In genomic region chr15:37135225-37135624, GRCh38 we compare ENCODE assay signal across 8 cellular contexts. TPM values are rescaled to one million over a fixed set of nuclear protein-coding genes. Genes with fewer than 3 reads are reported as not detected.
DNase-seq lines count a peak whose midpoint lies in the region; ATAC-seq and TF ChIP-seq lines count a peak whose summit lies in the region.

No MANE protein-coding gene starts in this region.

- no peak overlapping the region for H4K8ac ChIP-seq in mesendoderm (ENCODE audit: low read depth, low read length)

- H3K4me1 ChIP-seq in RWPE2 (ENCODE audit: insufficient read depth, poor library complexity, severe bottlenecking) (no peaks in the 10 kb centered on the region), mesendoderm (ENCODE audit: control insufficient read depth, low read depth, low read length) (no peaks in the 10 kb centered on the region)

- no peak overlapping the region for H3K4ac ChIP-seq in mesendoderm (ENCODE audit: low read depth, low read length)

- no peak overlapping the region for H3K4me2 ChIP-seq in mesendoderm (ENCODE audit: low read length)

- H3K4me3 ChIP-seq in RWPE2 (ENCODE audit: severe bottlenecking) (no peak overlapping the region), mesendoderm (ENCODE audit: low read length) (no peak overlapping the region)

- DNase-seq in NCI-H1092 treated with DMSO at 0.1 percent for 48 hours (lab: John Stamatoyannopoulos, UW) (peak; percentile 29), NCI-H1092 (lab: John Stamatoyannopoulos, UW) (no peak), RWPE2 (ENCODE audit: low spot score) (no peak), mesendoderm (peak; percentile 59), amniotic stem cell (lab: John Stamatoyannopoulos, UW) (no peak), COLO668 (lab: John Stamatoyannopoulos, UW; ENCODE audit: unreplicated experiment) (no peak)

- H2BK120ac ChIP-seq in mesendoderm (ENCODE audit: low read depth, low read length): no peak overlapping the region

- no peak overlapping the region for H4K5ac ChIP-seq in mesendoderm (ENCODE audit: low read length)

- no peak overlapping the region for H3K9ac ChIP-seq in mesendoderm (ENCODE audit: low read length)

- H2BK15ac ChIP-seq in mesendoderm (replicated peaks; ENCODE audit: low read depth): no peak overlapping the region

- TF ChIP-seq CTCF in RWPE2 (IDR thresholded peaks at IDR 0.05; ENCODE audit: poor library complexity, severe bottlenecking): peak; percentile 27

- no peak overlapping the region for H2AK5ac ChIP-seq in mesendoderm (ENCODE audit: low read length)

- H3K27me3 ChIP-seq in RWPE2 (ENCODE audit: insufficient read depth, poor library complexity, severe bottlenecking) (peaks cover 23% of the 10 kb centered on the region), mesendoderm (ENCODE audit: insufficient read depth, low read length, poor library complexity) (no peaks in the 10 kb centered on the region)

- H3K79me2 ChIP-seq in mesendoderm (ENCODE audit: control insufficient read depth, insufficient read depth, low read length): no peaks in the 10 kb centered on the region

- H3K79me1 ChIP-seq in mesendoderm (ENCODE audit: low read length): no peaks in the 10 kb centered on the region

- H3K27ac ChIP-seq in RWPE2 (ENCODE audit: poor library complexity, severe bottlenecking): no peak overlapping the region
- H3K27ac ChIP-seq in mesendoderm (ENCODE audit: low read depth, low read length): no peak overlapping the region

- no peak overlapping the region for H3K18ac ChIP-seq in mesendoderm (ENCODE audit: low read length)

- H3K56ac ChIP-seq in mesendoderm (ENCODE audit: low read length): no peak overlapping the region

- H3K36me3 ChIP-seq in RWPE2 (ENCODE audit: low read depth) (no peaks in the 10 kb centered on the region), mesendoderm (ENCODE audit: control insufficient read depth, insufficient read depth, low read length) (no peaks in the 10 kb centered on the region)

- ATAC-seq in HG03060 (IDR thresholded peaks at IDR 0.05; ENCODE audit: low read depth, unreplicated experiment) (peak; percentile 58), RWPE2 (ENCODE audit: low read depth) (peak; percentile 71), HG03378 (IDR thresholded peaks at IDR 0.05; ENCODE audit: unreplicated experiment) (no peak)

- H2BK5ac ChIP-seq in mesendoderm (ENCODE audit: low read length): no peak overlapping the region

- H3K9me3 ChIP-seq in RWPE2 (ENCODE audit: severe bottlenecking): no peaks in the 10 kb centered on the region

- H3K23ac ChIP-seq in mesendoderm (ENCODE audit: low read length): no peak overlapping the region

- WGBS in mesendoderm (ENCODE audit: extremely low coverage, insufficient coverage, low lambda C conversion rate): no CpG with 5 or more reads among the region's 1 CpG

RNA-seq across cellular contexts. Expression of gene MEIS2, which starts 34.9 kb away (rescaled TPM):
- 0.14 TPM for polyA plus RNA-seq in mesendoderm (2013, experiment 1 of 2)
- polyA plus RNA-seq in mesendoderm (2013, experiment 2 of 2): 0.20 TPM

Comparison
In these comparisons a context has a peak if more than half of its experiments do, and no peak if none do; other contexts are left out.
1. DNase-seq: peak in NCI-H1092 treated with DMSO at 0.1 percent for 48 hours (single experiment) and mesendoderm (single experiment); none in NCI-H1092 (single experiment), RWPE2 (single experiment), amniotic stem cell (single experiment) and COLO668 (single experiment).